In genomic region chrX:16671005-16671404, GRCh38 we compare ENCODE assay signal across 9 cellular contexts. TPM values are rescaled to one million over a fixed set of nuclear protein-coding genes. Genes with fewer than 3 reads are reported as not detected.
A peak's percentile ranks its signal among the peaks of the same experiment; 100 is the strongest.
DNase-seq lines count a peak whose midpoint lies in the region; ATAC-seq, FAIRE-seq and TF ChIP-seq lines count a peak whose summit lies in the region.
"Had no signal": no experiment of that assay in that cellular context is flagged by ENCODE, and none has a peak within 500 bp of the region (broad histone marks: within the 10 kb centered on the region; RNA-seq: fewer than 3 reads in every experiment).

No MANE protein-coding gene starts in this region.

- no peak overlapping the region for H3K4me3 ChIP-seq in CD4-positive, CD25-positive, alpha-beta regulatory T cell (ENCODE audit: low read depth, low read length)

- H3K27ac ChIP-seq in CD4-positive, CD25-positive, alpha-beta regulatory T cell (ENCODE audit: insufficient read depth, low read length, poor library complexity, severe bottlenecking) = no peak overlapping the region

- no peak overlapping the region for H3K4me3 Mint-ChIP-seq in CD4-positive, CD25-positive, alpha-beta regulatory T cell
- no peak overlapping the region for H3K4me3 Mint-ChIP-seq in nephron progenitor cell
- no peak overlapping the region for H3K4me3 Mint-ChIP-seq in activated T-cell treated with anti-CD3 and anti-CD28 coated beads, Interleukin-2, amount 50 U/mL, for 24 hours
- H3K4me3 Mint-ChIP-seq: IgD-negative memory B cell had no signal

- peak; percentile 65 for FAIRE-seq in GM19239 (lab: Jason Lieb, UNC)
- peak; percentile 73 for FAIRE-seq in RCC 7860 (lab: Jason Lieb, UNC)
- no peak for FAIRE-seq in H54 (lab: Jason Lieb, UNC)

- peak in 2 of 3 donors; percentile 30 to 61 for DNase-seq in CD4-positive, CD25-positive, alpha-beta regulatory T cell
- DNase-seq in GM19239 (ENCODE audit: insufficient read length, low spot score) (peak; percentile 3), RCC 7860 (ENCODE audit: low spot score) (no peak), dermis blood vessel endothelial cell (peak; percentile 75), nephron progenitor cell (peak; percentile 6), H54 (ENCODE audit: insufficient read length, low spot score) (no peak)
- DNase-seq in activated T-cell treated with anti-CD3 and anti-CD28 coated beads, Interleukin-2, amount 50 U/mL, for 24 hours = no peak

- TF ChIP-seq POLR2A in H54 (IDR thresholded peaks at IDR 0.05; ENCODE audit: low read depth, low read length) = no peak

- peak; percentile 33 for TF ChIP-seq CTCF in nephron progenitor cell (IDR thresholded peaks at IDR 0.05)

- H3K27me3 ChIP-seq in CD4-positive, CD25-positive, alpha-beta regulatory T cell (ENCODE audit: control insufficient read depth, insufficient read depth, low read length) = no peaks in the 10 kb centered on the region

- H3K36me3 Mint-ChIP-seq in CD4-positive, CD25-positive, alpha-beta regulatory T cell = peaks cover 5% of the 10 kb centered on the region
- H3K36me3 Mint-ChIP-seq in nephron progenitor cell (ENCODE audit: low read depth) = peaks cover 84% of the 10 kb centered on the region
- peaks cover 3% of the 10 kb centered on the region for H3K36me3 Mint-ChIP-seq in activated T-cell treated with anti-CD3 and anti-CD28 coated beads, Interleukin-2, amount 50 U/mL, for 24 hours (ENCODE audit: low read depth)

- no peaks in the 10 kb centered on the region for H3K27me3 Mint-ChIP-seq in CD4-positive, CD25-positive, alpha-beta regulatory T cell
- H3K27me3 Mint-ChIP-seq in nephron progenitor cell (ENCODE audit: low read depth, poor library complexity) = no peaks in the 10 kb centered on the region
- H3K27me3 Mint-ChIP-seq in activated T-cell treated with anti-CD3 and anti-CD28 coated beads, Interleukin-2, amount 50 U/mL, for 24 hours = peaks cover 16% of the 10 kb centered on the region
- H3K27me3 Mint-ChIP-seq: IgD-negative memory B cell had no signal

- ATAC-seq in CD4-positive, CD25-positive, alpha-beta regulatory T cell (ENCODE audit: low read depth in 2 of 2) = no peak
- no peak for ATAC-seq in HG03025 (IDR thresholded peaks at IDR 0.05; ENCODE audit: low FRiP score, unreplicated experiment)

- no peaks in the 10 kb centered on the region for H3K9me3 Mint-ChIP-seq in CD4-positive, CD25-positive, alpha-beta regulatory T cell
- H3K9me3 Mint-ChIP-seq in nephron progenitor cell = no peaks in the 10 kb centered on the region
- no peaks in the 10 kb centered on the region for H3K9me3 Mint-ChIP-seq in activated T-cell treated with anti-CD3 and anti-CD28 coated beads, Interleukin-2, amount 50 U/mL, for 24 hours
- H3K9me3 Mint-ChIP-seq: IgD-negative memory B cell had no signal

- no peak overlapping the region for H3K27ac Mint-ChIP-seq in CD4-positive, CD25-positive, alpha-beta regulatory T cell
- no peak overlapping the region for H3K27ac Mint-ChIP-seq in nephron progenitor cell
- no peak overlapping the region for H3K27ac Mint-ChIP-seq in activated T-cell treated with anti-CD3 and anti-CD28 coated beads, Interleukin-2, amount 50 U/mL, for 24 hours
- H3K27ac Mint-ChIP-seq: IgD-negative memory B cell had no signal

- no peaks in the 10 kb centered on the region for H3K9me3 ChIP-seq in CD4-positive, CD25-positive, alpha-beta regulatory T cell (ENCODE audit: control insufficient read depth in 2 of 2, low read length in 2 of 2)

- peaks cover 6% of the 10 kb centered on the region for H3K36me3 ChIP-seq in CD4-positive, CD25-positive, alpha-beta regulatory T cell (ENCODE audit: control insufficient read depth, insufficient read depth, low read length)

- peaks cover 0 to 2% (median 0%) of the 10 kb centered on the region in 4 donors for H3K4me1 Mint-ChIP-seq in CD4-positive, CD25-positive, alpha-beta regulatory T cell
- no peaks in the 10 kb centered on the region for H3K4me1 Mint-ChIP-seq in nephron progenitor cell
- H3K4me1 Mint-ChIP-seq in activated T-cell treated with anti-CD3 and anti-CD28 coated beads, Interleukin-2, amount 50 U/mL, for 24 hours (ENCODE audit: low read depth) = no peaks in the 10 kb centered on the region

- H3K4me1 ChIP-seq in CD4-positive, CD25-positive, alpha-beta regulatory T cell (ENCODE audit: control insufficient read depth, insufficient read depth, low read length, poor library complexity, severe bottlenecking) = no peaks in the 10 kb centered on the region

RNA-seq across cellular contexts. Expression of gene S100G, which starts 21.0 kb away (rescaled TPM):
- total RNA-seq in CD4-positive, CD25-positive, alpha-beta regulatory T cell = not detected
- polyA plus RNA-seq in CD4-positive, CD25-positive, alpha-beta regulatory T cell = not detected
- total RNA-seq in dermis blood vessel endothelial cell = not detected in 2 replicates
- polyA plus RNA-seq: IgD-negative memory B cell had no signal

RNA-seq across cellular contexts. Expression of gene CTPS2, which starts 41.5 kb away (rescaled TPM):
- 4.5 TPM for total RNA-seq in CD4-positive, CD25-positive, alpha-beta regulatory T cell
- polyA plus RNA-seq in CD4-positive, CD25-positive, alpha-beta regulatory T cell = 1 to 10 TPM; 3.7 to 4.8 (median 4.3) TPM
- total RNA-seq in dermis blood vessel endothelial cell = 16.5 and 20.8 TPM in 2 replicates

RNA-seq across cellular contexts. Expression of gene SYAP1, which starts 48.4 kb away (rescaled TPM):
- 69.9 TPM for total RNA-seq in CD4-positive, CD25-positive, alpha-beta regulatory T cell
- polyA plus RNA-seq in CD4-positive, CD25-positive, alpha-beta regulatory T cell = 10 to 100 TPM; 12.0 to 19.3 (median 16.3) TPM
- total RNA-seq in dermis blood vessel endothelial cell = 26.8 and 30.1 TPM in 2 replicates

Comparison
In these comparisons a context has a peak if more than half of its experiments do, and no peak if none do; other contexts are left out.
1. DNase-seq: peak in CD4-positive, CD25-positive, alpha-beta regulatory T cell (2 of 3), GM19239 (single experiment), dermis blood vessel endothelial cell (single experiment) and nephron progenitor cell (single experiment); none in RCC 7860 (single experiment), activated T-cell treated with anti-CD3 and anti-CD28 coated beads, Interleukin-2, amount 50 U/mL, for 24 hours (single experiment) and H54 (single experiment).